8 cellular contexts compared by ENCODE assay signal in the genomic region with DNA sequence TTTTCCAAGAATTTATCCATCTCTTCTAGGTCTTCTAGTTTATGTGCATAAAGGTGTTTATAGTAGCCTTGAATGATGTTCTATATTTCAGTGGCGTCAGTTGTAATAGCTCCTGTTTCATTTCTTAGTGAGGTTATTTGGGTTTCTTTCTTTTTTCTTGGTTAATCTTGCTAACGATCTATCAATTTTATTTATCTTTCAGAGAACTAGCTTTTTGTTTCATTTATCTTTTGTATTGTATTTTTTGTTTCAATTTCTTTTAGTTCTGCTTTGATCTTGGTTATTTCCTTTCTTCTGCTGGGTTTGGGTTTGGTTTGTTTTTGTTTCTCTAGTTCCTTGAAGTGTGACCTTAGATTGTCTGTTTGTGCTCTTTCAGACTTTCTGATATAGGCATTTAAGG.
DNase-seq lines count a peak whose midpoint lies in the region; ATAC-seq, FAIRE-seq and TF ChIP-seq lines count a peak whose summit lies in the region.
"Not testable (repeated sequence)": the region's sequence is repeated elsewhere in the genome, so short reads cannot be mapped to it uniquely, and the experiment has no call there.

No MANE protein-coding gene starts in this region.

- peaks cover 45% of the 10 kb centered on the region for H3K4me1 Mint-ChIP-seq in CD4-positive, alpha-beta T cell (ENCODE audit: low read depth)
- peaks cover 50 to 61% (median 50%) of the 10 kb centered on the region in 3 donors for H3K4me1 Mint-ChIP-seq in T-cell
- peaks cover 60% of the 10 kb centered on the region for H3K4me1 Mint-ChIP-seq in activated CD4-positive, alpha-beta T cell treated with anti-CD3 and anti-CD28 coated beads, Interleukin-2, amount 10 ng/mL, durations not matched to agents 7 days and 5 days
- peaks cover 52% of the 10 kb centered on the region for H3K4me1 Mint-ChIP-seq in activated T-cell treated with anti-CD3 and anti-CD28 coated beads, Interleukin-2, amount 50 U/mL, for 24 hours (ENCODE audit: low read depth)
- peaks cover 51% of the 10 kb centered on the region for H3K4me1 Mint-ChIP-seq in activated naive CD4-positive, alpha-beta T cell treated with anti-CD3 and anti-CD28 coated beads for 36 hours (ENCODE audit: low read depth)
- peaks cover 42% of the 10 kb centered on the region for H3K4me1 Mint-ChIP-seq in activated naive CD8-positive, alpha-beta T cell treated with anti-CD3 and anti-CD28 coated beads, Interleukin-2, amount 10 ng/mL, durations not matched to agents 7 days and 5 days
- peaks cover 46% of the 10 kb centered on the region for H3K4me1 Mint-ChIP-seq in stimulated activated naive CD8-positive, alpha-beta T cell treated with anti-CD3 and anti-CD28 coated beads, Interleukin-15, Interleukin-2, amounts not matched to agents 100 ng/mL and 50 ng/mL, for 24 hours (ENCODE audit: low read depth)

- POLR2A ChIA-PET in CD4-positive, alpha-beta T cell (lab: Charles Lee), result interaction anchor here (0.6 to 1.4 kb wide), 4 partner anchors 22 to 365 kb away, joined by 3 to 5 read pairs (median 4); no protein-coding TSS in a partner anchor
- POLR2A ChIA-PET in T-cell (lab: Charles Lee), result interaction anchor here in 1 of 2 donors (0.7 kb wide), 1 partner anchor 66 kb away, joined by 3 read pairs; no protein-coding TSS in a partner anchor
- POLR2A ChIA-PET in activated CD4-positive, alpha-beta T cell treated with anti-CD3 and anti-CD28 coated beads, Interleukin-2, amount 10 ng/mL, durations not matched to agents 7 days and 5 days (lab: Charles Lee), result not testable (repeated sequence)
- POLR2A ChIA-PET in activated naive CD8-positive, alpha-beta T cell treated with anti-CD3 and anti-CD28 coated beads, Interleukin-2, amount 10 ng/mL, durations not matched to agents 7 days and 5 days (lab: Charles Lee), result interaction anchor here (0.6 to 0.9 kb wide), 2 partner anchors 11 to 19 kb away, joined by 3 read pairs; no protein-coding TSS in a partner anchor

- peak overlapping the region; percentile 60 for H3K27ac Mint-ChIP-seq in CD4-positive, alpha-beta T cell
- H3K27ac Mint-ChIP-seq in T-cell, result peak overlapping the region; percentile 84 to 85
- H3K27ac Mint-ChIP-seq in activated CD4-positive, alpha-beta T cell treated with anti-CD3 and anti-CD28 coated beads, Interleukin-2, amount 10 ng/mL, durations not matched to agents 7 days and 5 days, result peak overlapping the region; percentile 91
- H3K27ac Mint-ChIP-seq in activated T-cell treated with anti-CD3 and anti-CD28 coated beads, Interleukin-2, amount 50 U/mL, for 24 hours, result peak overlapping the region; percentile 78
- peak overlapping the region; percentile 87 for H3K27ac Mint-ChIP-seq in activated naive CD4-positive, alpha-beta T cell treated with anti-CD3 and anti-CD28 coated beads for 36 hours
- H3K27ac Mint-ChIP-seq in activated naive CD8-positive, alpha-beta T cell treated with anti-CD3 and anti-CD28 coated beads, Interleukin-2, amount 10 ng/mL, durations not matched to agents 7 days and 5 days, result peak overlapping the region; percentile 81
- H3K27ac Mint-ChIP-seq in stimulated activated naive CD8-positive, alpha-beta T cell treated with anti-CD3 and anti-CD28 coated beads, Interleukin-15, Interleukin-2, amounts not matched to agents 100 ng/mL and 50 ng/mL, for 24 hours, result peak overlapping the region; percentile 51

- not testable (repeated sequence) for TF ChIP-seq CTCF in CD4-positive, alpha-beta T cell (IDR thresholded peaks at IDR 0.05)

- intact Hi-C loops in CD4-positive, alpha-beta T cell (cut with DNase I, micrococcal nuclease), result not testable (repeated sequence)
- intact Hi-C loops in activated naive CD4-positive, alpha-beta T cell treated with anti-CD3 and anti-CD28 coated beads for 36 hours (cut with micrococcal nuclease), result loop anchor here (1.0 kb wide), 1 partner anchor 199 kb away; no protein-coding TSS in a partner anchor

- not testable (repeated sequence) for DNase-seq in CD4-positive, alpha-beta T cell; T-cell; activated CD4-positive, alpha-beta T cell treated with anti-CD3 and anti-CD28 coated beads, Interleukin-2, amount 10 ng/mL, durations not matched to agents 7 days and 5 days; activated T-cell treated with anti-CD3 and anti-CD28 coated beads, Interleukin-2, amount 50 U/mL, for 24 hours; activated naive CD4-positive, alpha-beta T cell treated with anti-CD3 and anti-CD28 coated beads for 36 hours; activated naive CD8-positive, alpha-beta T cell treated with anti-CD3 and anti-CD28 coated beads, Interleukin-2, amount 10 ng/mL, durations not matched to agents 7 days and 5 days

- peak; percentile 13 for FAIRE-seq in islet of Langerhans (lab: Jason Lieb, UNC)

- H3K27me3 ChIP-seq in CD4-positive, alpha-beta T cell (ENCODE audit: control insufficient read depth, insufficient read depth, low read length), result not testable (repeated sequence)

- ATAC-seq in CD4-positive, alpha-beta T cell (ENCODE audit: poor library complexity); activated naive CD8-positive, alpha-beta T cell treated with anti-CD3 and anti-CD28 coated beads, Interleukin-2, amount 10 ng/mL, durations not matched to agents 7 days and 5 days (ENCODE audit: low read depth): not testable (repeated sequence)
- ATAC-seq in T-cell (replicated peaks in 1 of 4), result peak in 3 of 4 experiments; percentile 29 to 57 (median 40)

- CTCF ChIA-PET in CD4-positive, alpha-beta T cell (lab: Charles Lee), result not testable (repeated sequence)
- CTCF ChIA-PET in T-cell (lab: Charles Lee), result interaction anchor here in 1 of 2 donors (0.8 kb wide), 1 partner anchor 363 kb away, joined by 3 read pairs; no protein-coding TSS in a partner anchor
- CTCF ChIA-PET in activated CD4-positive, alpha-beta T cell treated with anti-CD3 and anti-CD28 coated beads, Interleukin-2, amount 10 ng/mL, durations not matched to agents 7 days and 5 days (lab: Charles Lee), result interaction anchor here (1.3 kb wide), 1 partner anchor 19 kb away, joined by 3 read pairs; no protein-coding TSS in a partner anchor
- CTCF ChIA-PET in activated naive CD4-positive, alpha-beta T cell treated with anti-CD3 and anti-CD28 coated beads for 36 hours (lab: Charles Lee), result interaction anchor here (0.7 kb wide), 1 partner anchor 362 kb away, joined by 3 read pairs; no protein-coding TSS in a partner anchor

- H3K27ac ChIP-seq in CD4-positive, alpha-beta T cell (ENCODE audit: low read depth, low read length), result not testable (repeated sequence)

- H3K4me3 Mint-ChIP-seq in CD4-positive, alpha-beta T cell, result peak overlapping the region; percentile 60
- H3K4me3 Mint-ChIP-seq in T-cell, result peak overlapping the region; percentile 40 to 44 (median 43)
- H3K4me3 Mint-ChIP-seq in activated CD4-positive, alpha-beta T cell treated with anti-CD3 and anti-CD28 coated beads, Interleukin-2, amount 10 ng/mL, durations not matched to agents 7 days and 5 days, result peak overlapping the region; percentile 63
- peak overlapping the region; percentile 31 for H3K4me3 Mint-ChIP-seq in activated T-cell treated with anti-CD3 and anti-CD28 coated beads, Interleukin-2, amount 50 U/mL, for 24 hours
- H3K4me3 Mint-ChIP-seq in activated naive CD4-positive, alpha-beta T cell treated with anti-CD3 and anti-CD28 coated beads for 36 hours, result peak overlapping the region; percentile 71
- peak overlapping the region; percentile 76 for H3K4me3 Mint-ChIP-seq in activated naive CD8-positive, alpha-beta T cell treated with anti-CD3 and anti-CD28 coated beads, Interleukin-2, amount 10 ng/mL, durations not matched to agents 7 days and 5 days
- peak overlapping the region; percentile 6 for H3K4me3 Mint-ChIP-seq in stimulated activated naive CD8-positive, alpha-beta T cell treated with anti-CD3 and anti-CD28 coated beads, Interleukin-15, Interleukin-2, amounts not matched to agents 100 ng/mL and 50 ng/mL, for 24 hours

- not testable (repeated sequence) for H3K9me3 ChIP-seq in CD4-positive, alpha-beta T cell (ENCODE audit: control insufficient read depth, low read length)

- not testable (repeated sequence) for H3K36me3 Mint-ChIP-seq in CD4-positive, alpha-beta T cell (ENCODE audit: low read depth); T-cell; activated T-cell treated with anti-CD3 and anti-CD28 coated beads, Interleukin-2, amount 50 U/mL, for 24 hours (ENCODE audit: low read depth); activated naive CD4-positive, alpha-beta T cell treated with anti-CD3 and anti-CD28 coated beads for 36 hours (ENCODE audit: low read depth); stimulated activated naive CD8-positive, alpha-beta T cell treated with anti-CD3 and anti-CD28 coated beads, Interleukin-15, Interleukin-2, amounts not matched to agents 100 ng/mL and 50 ng/mL, for 24 hours (ENCODE audit: low read depth)
- H3K36me3 Mint-ChIP-seq in activated CD4-positive, alpha-beta T cell treated with anti-CD3 and anti-CD28 coated beads, Interleukin-2, amount 10 ng/mL, durations not matched to agents 7 days and 5 days (ENCODE audit: low read depth), result peaks cover 30% of the 10 kb centered on the region
- H3K36me3 Mint-ChIP-seq in activated naive CD8-positive, alpha-beta T cell treated with anti-CD3 and anti-CD28 coated beads, Interleukin-2, amount 10 ng/mL, durations not matched to agents 7 days and 5 days, result peaks cover 23% of the 10 kb centered on the region

- H3K9me3 Mint-ChIP-seq in CD4-positive, alpha-beta T cell; T-cell; activated T-cell treated with anti-CD3 and anti-CD28 coated beads, Interleukin-2, amount 50 U/mL, for 24 hours; activated naive CD4-positive, alpha-beta T cell treated with anti-CD3 and anti-CD28 coated beads for 36 hours; activated naive CD8-positive, alpha-beta T cell treated with anti-CD3 and anti-CD28 coated beads, Interleukin-2, amount 10 ng/mL, durations not matched to agents 7 days and 5 days; stimulated activated naive CD8-positive, alpha-beta T cell treated with anti-CD3 and anti-CD28 coated beads, Interleukin-15, Interleukin-2, amounts not matched to agents 100 ng/mL and 50 ng/mL, for 24 hours: not testable (repeated sequence)
- H3K9me3 Mint-ChIP-seq in activated CD4-positive, alpha-beta T cell treated with anti-CD3 and anti-CD28 coated beads, Interleukin-2, amount 10 ng/mL, durations not matched to agents 7 days and 5 days, result peaks cover 21% of the 10 kb centered on the region

- not testable (repeated sequence) for H3K27me3 Mint-ChIP-seq in CD4-positive, alpha-beta T cell; T-cell; activated CD4-positive, alpha-beta T cell treated with anti-CD3 and anti-CD28 coated beads, Interleukin-2, amount 10 ng/mL, durations not matched to agents 7 days and 5 days; activated naive CD4-positive, alpha-beta T cell treated with anti-CD3 and anti-CD28 coated beads for 36 hours (ENCODE audit: low read depth); activated naive CD8-positive, alpha-beta T cell treated with anti-CD3 and anti-CD28 coated beads, Interleukin-2, amount 10 ng/mL, durations not matched to agents 7 days and 5 days; stimulated activated naive CD8-positive, alpha-beta T cell treated with anti-CD3 and anti-CD28 coated beads, Interleukin-15, Interleukin-2, amounts not matched to agents 100 ng/mL and 50 ng/mL, for 24 hours
- H3K27me3 Mint-ChIP-seq in activated T-cell treated with anti-CD3 and anti-CD28 coated beads, Interleukin-2, amount 50 U/mL, for 24 hours, result peaks cover 35% of the 10 kb centered on the region

Comparison
In these comparisons a context has a peak if more than half of its experiments do, and no peak if none do; other contexts are left out.
1. H3K4me3 Mint-ChIP-seq: peak in every context shown above with its lines; median percentile 76 in activated naive CD8-positive, alpha-beta T cell treated with anti-CD3 and anti-CD28 coated beads, Interleukin-2, amount 10 ng/mL, durations not matched to agents 7 days and 5 days; 71 in activated naive CD4-positive, alpha-beta T cell treated with anti-CD3 and anti-CD28 coated beads for 36 hours; 63 in activated CD4-positive, alpha-beta T cell treated with anti-CD3 and anti-CD28 coated beads, Interleukin-2, amount 10 ng/mL, durations not matched to agents 7 days and 5 days; 60 in CD4-positive, alpha-beta T cell; 43 in T-cell; 31 in activated T-cell treated with anti-CD3 and anti-CD28 coated beads, Interleukin-2, amount 50 U/mL, for 24 hours; 6 in stimulated activated naive CD8-positive, alpha-beta T cell treated with anti-CD3 and anti-CD28 coated beads, Interleukin-15, Interleukin-2, amounts not matched to agents 100 ng/mL and 50 ng/mL, for 24 hours.